Comparison of ENCODE assay signal across 19 cellular contexts in the genomic region with DNA sequence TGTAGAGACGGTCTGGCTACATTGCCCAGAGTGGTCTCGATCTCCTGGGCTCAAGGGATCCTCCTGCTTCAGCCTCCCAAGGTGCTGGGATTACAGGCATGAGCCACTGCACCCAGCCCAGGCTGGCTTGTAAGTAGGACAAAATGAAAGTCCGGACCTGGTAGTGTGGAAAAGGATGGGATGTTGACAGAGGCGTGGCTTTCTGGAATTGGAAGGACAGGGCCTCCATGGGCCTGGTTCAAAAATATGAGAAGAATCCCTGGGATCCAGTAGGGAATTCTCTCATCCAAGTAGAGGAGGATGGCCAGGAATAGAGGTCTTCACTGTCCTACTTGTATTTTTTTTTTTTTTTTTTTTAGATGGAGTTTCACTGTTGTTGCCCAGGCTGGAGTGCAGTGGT.
DNase-seq lines count a peak whose midpoint lies in the region; ATAC-seq and TF ChIP-seq lines count a peak whose summit lies in the region.
"Had no signal": no experiment of that assay in that cellular context is flagged by ENCODE, and none has a peak within 500 bp of the region (broad histone marks: within the 10 kb centered on the region; RNA-seq: fewer than 3 reads in every experiment).

No MANE protein-coding gene starts in this region.

- peaks cover 5% of the 10 kb centered on the region for H3K27me3 Mint-ChIP-seq in chondrocyte (ENCODE audit: low read depth)

- no peak overlapping the region for H3K27ac Mint-ChIP-seq in chondrocyte (ENCODE audit: unreplicated experiment)
- H3K27ac Mint-ChIP-seq: B cell; CD4-positive, CD25-positive, alpha-beta regulatory T cell; CD8-positive, alpha-beta T cell; HFFc6 had no signal

- no peak overlapping the region for H3K4me3 Mint-ChIP-seq in chondrocyte (ENCODE audit: unreplicated experiment)
- H3K4me3 Mint-ChIP-seq: B cell; CD4-positive, CD25-positive, alpha-beta regulatory T cell; CD8-positive, alpha-beta T cell; HFFc6 had no signal

- H3K4me1 ChIP-seq in heart left ventricle (peaks cover 0 to 6% (median 0%) of the 10 kb centered on the region in 12 donors), body of pancreas (no peaks in the 10 kb centered on the region)
- H3K4me1 ChIP-seq: Caco-2, HAP-1 had no signal

- no peak for ATAC-seq in heart left ventricle
- ATAC-seq in HG03342 (IDR thresholded peaks at IDR 0.05; ENCODE audit: unreplicated experiment), result no peak
- no peak for ATAC-seq in body of pancreas
- ATAC-seq: CD8-positive, alpha-beta T cell had no signal

- no peaks in the 10 kb centered on the region for H3K9me3 Mint-ChIP-seq in chondrocyte (ENCODE audit: low read depth)
- H3K9me3 Mint-ChIP-seq: CD4-positive, CD25-positive, alpha-beta regulatory T cell; CD8-positive, alpha-beta T cell; HFFc6 had no signal

- no peak for DNase-seq in SK-N-MC (ENCODE audit: low read depth, low spot score)
- DNase-seq in chondrocyte (ENCODE audit: low spot score), result peak; percentile 27
- DNase-seq in posterior vena cava (ENCODE audit: low spot score), result peak; percentile 24
- DNase-seq in heart left ventricle, result no peak
- DNase-seq in body of pancreas, result no peak
- DNase-seq: Caco-2; CD4-positive, CD25-positive, alpha-beta regulatory T cell; CD8-positive, alpha-beta T cell; DMS153; DND-41; EL; GF-D8; GOT3 had no signal

- no peak overlapping the region for H3K9ac ChIP-seq in SK-N-MC (ENCODE audit: insufficient read length)
- H3K9ac ChIP-seq: BLaER1 had no signal

- H3K36me3 ChIP-seq in SK-N-MC (ENCODE audit: insufficient read depth, low read length), result peaks cover 20% of the 10 kb centered on the region; the same call in 1 of the 2 replicates
- H3K36me3 ChIP-seq in heart left ventricle, result no peaks in the 10 kb centered on the region
- no peaks in the 10 kb centered on the region for H3K36me3 ChIP-seq in body of pancreas (replicated peaks in 1 of 2; ENCODE audit: insufficient read depth in 1 of 2, low read depth in 2 of 2)
- H3K36me3 ChIP-seq: BLaER1, HAP-1 had no signal

- H3K36me3 Mint-ChIP-seq in chondrocyte (ENCODE audit: low read depth), result no peaks in the 10 kb centered on the region
- H3K36me3 Mint-ChIP-seq: CD4-positive, CD25-positive, alpha-beta regulatory T cell; CD8-positive, alpha-beta T cell had no signal

- WGBS in heart left ventricle, 4 donors, result 88 to 92% (median 90%) methylated on average over 4 of the region's 4 CpGs
- WGBS in body of pancreas, 2 donors, result 71 to 78% methylated on average over 4 of the region's 4 CpGs

- H3K4me3 ChIP-seq in SK-N-MC, result no peak overlapping the region
- no peak overlapping the region for H3K4me3 ChIP-seq in heart left ventricle
- no peak overlapping the region for H3K4me3 ChIP-seq in body of pancreas
- H3K4me3 ChIP-seq: BLaER1, HAP-1 had no signal

- H3K27ac ChIP-seq in SK-N-MC (peak overlapping the region; percentile 25; the same call in 1 of the 2 replicates), heart left ventricle (no peak overlapping the region), body of pancreas (no peak overlapping the region)
- H3K27ac ChIP-seq: BLaER1, C4-2B had no signal

- no peaks in the 10 kb centered on the region for H3K9me3 ChIP-seq in SK-N-MC (ENCODE audit: low read depth, low read length)
- H3K9me3 ChIP-seq in heart left ventricle, result no peaks in the 10 kb centered on the region
- H3K9me3 ChIP-seq in body of pancreas, result no peaks in the 10 kb centered on the region
- H3K9me3 ChIP-seq: BLaER1, Caco-2, HAP-1 had no signal

- TF ChIP-seq CTCF in chondrocyte (IDR thresholded peaks at IDR 0.05) (no peak), heart left ventricle (IDR thresholded peaks at IDR 0.05) (no peak), body of pancreas (IDR thresholded peaks at IDR 0.05) (no peak)

- peaks cover 8% of the 10 kb centered on the region for H3K4me1 Mint-ChIP-seq in chondrocyte (ENCODE audit: low read depth)

- H3K27me3 ChIP-seq in heart left ventricle (no peaks in the 10 kb centered on the region), body of pancreas (no peaks in the 10 kb centered on the region)
- H3K27me3 ChIP-seq: BLaER1 had no signal

- intact Hi-C loops in posterior vena cava (cut with DNase I) (no loop called here), heart left ventricle (cut with DNase I) (loop anchor here in 3 of 10 donors (5.0 to 10.0 kb wide), 4 partner anchors 82 to 222 kb away; a partner anchor contains a TSS), body of pancreas (cut with DNase I) (loop anchor here (10.0 kb wide), 1 partner anchor 212 kb away; no protein-coding TSS in a partner anchor)

- TF ChIP-seq POLR2A in heart left ventricle (IDR thresholded peaks at IDR 0.05), result no peak
- no peak for TF ChIP-seq POLR2A in body of pancreas (IDR thresholded peaks at IDR 0.05)

Comparison
In these comparisons a context has a peak if more than half of its experiments do, and no peak if none do; other contexts are left out.
1. DNase-seq: peak in chondrocyte (single experiment) and posterior vena cava (single experiment); none in SK-N-MC (single experiment), heart left ventricle (0 of 5) and body of pancreas (0 of 4).